Comparison of ENCODE assay signal across 8 cellular contexts in genomic region chr2:172253190-172254052, GRCh38.
DNase-seq lines count a peak whose midpoint lies in the region; ATAC-seq and TF ChIP-seq lines count a peak whose summit lies in the region.

No MANE protein-coding gene starts in this region.

- peak overlapping the region; percentile 97 for H2BK120ac ChIP-seq in IMR-90 (ENCODE audit: low read depth, low read length)

- peak overlapping the region; percentile 21; the same call in 1 of the 2 replicates for H4K5ac ChIP-seq in IMR-90 (ENCODE audit: low read depth, low read length)

- H3K27me3 Mint-ChIP-seq in activated CD8-positive, alpha-beta T cell treated with anti-CD3 and anti-CD28 coated beads for 36 hours, result no peaks in the 10 kb centered on the region

- no peaks in the 10 kb centered on the region for H3K9me3 ChIP-seq in IMR-90 (ENCODE audit: control insufficient read depth, insufficient read depth, low read length)
- H3K9me3 ChIP-seq in esophagus (ENCODE audit: control insufficient read depth in 2 of 2, insufficient read depth in 1 of 2, low read depth in 1 of 2, low read length in 1 of 2), result no peaks in the 10 kb centered on the region

- H3K4me3 ChIP-seq in AG10803 (ENCODE audit: low read length), result no peak overlapping the region
- H3K4me3 ChIP-seq in IMR-90 (ENCODE audit: insufficient read depth, low read depth, low read length), result no peak overlapping the region
- no peak overlapping the region for H3K4me3 ChIP-seq in esophagus (ENCODE audit: low read depth in 1 of 2, low read length in 2 of 2)

- WGBS in IMR-90 (ENCODE audit: extremely low coverage in 2 of 2, insufficient read length in 1 of 2), 2 experiments, result no CpG with 5 or more reads among the region's 16 CpGs
- WGBS in esophagus, 2 donors, result 40 to 42% methylated on average over 16 of the region's 16 CpGs

- no peak for TF ChIP-seq POLR2A in IMR-90 (IDR thresholded peaks at IDR 0.05; ENCODE audit: low read depth, low read length)

- peak overlapping the region; percentile 33 for H3K18ac ChIP-seq in IMR-90 (ENCODE audit: low read depth, low read length)

- H3K27ac ChIP-seq in IMR-90 (ENCODE audit: insufficient read depth, low read length) (peak overlapping the region; percentile 88), esophagus (ENCODE audit: low read depth in 2 of 2, low read length in 1 of 2) (peak overlapping the region; percentile 54 to 69)

- dilution Hi-C loops in IMR-90 (cut with HindIII; ENCODE audit: low sequenced_read_pairs, unreplicated experiment), result no loop called here

- H4K20me1 ChIP-seq in IMR-90 (ENCODE audit: insufficient read depth, low read length), result no peaks in the 10 kb centered on the region

- H3K56ac ChIP-seq in IMR-90 (ENCODE audit: extremely low read depth, insufficient read depth, low read length), result peak overlapping the region; percentile 62

- H3K9me3 Mint-ChIP-seq in activated CD8-positive, alpha-beta T cell treated with anti-CD3 and anti-CD28 coated beads for 36 hours, result no peaks in the 10 kb centered on the region

- H3K14ac ChIP-seq in IMR-90 (replicated peaks; ENCODE audit: low read depth, low read length), result peak overlapping the region; percentile 83

- no peak overlapping the region for H3K4me3 Mint-ChIP-seq in activated CD8-positive, alpha-beta T cell treated with anti-CD3 and anti-CD28 coated beads for 36 hours

- H2AFZ ChIP-seq in IMR-90 (replicated peaks; ENCODE audit: low read length, poor library complexity), result peak overlapping the region; percentile 51

- H3K27me3 ChIP-seq in IMR-90 (ENCODE audit: control insufficient read depth, insufficient read depth, low read length) (no peaks in the 10 kb centered on the region), esophagus (ENCODE audit: control insufficient read depth in 1 of 2, insufficient read depth in 2 of 2, low read length in 2 of 2) (no peaks in the 10 kb centered on the region)

- peak overlapping the region; percentile 91 for H4K91ac ChIP-seq in IMR-90 (ENCODE audit: insufficient read depth, low read depth, low read length)

- ATAC-seq in IMR-90 (ENCODE audit: low read depth), result peak; percentile 81
- peak; percentile 98 for ATAC-seq in activated CD8-positive, alpha-beta T cell treated with anti-CD3 and anti-CD28 coated beads for 36 hours

- H3K79me1 ChIP-seq in IMR-90 (ENCODE audit: low read depth in 1 of 2, low read length in 2 of 2), result peaks cover 0 to 15% of the 10 kb centered on the region in 2 experiments; a peak in 1 of 4 replicates

- H3K4me1 Mint-ChIP-seq in activated CD8-positive, alpha-beta T cell treated with anti-CD3 and anti-CD28 coated beads for 36 hours (ENCODE audit: low read depth), result peaks cover 40% of the 10 kb centered on the region

- H3K36me3 ChIP-seq in IMR-90 (ENCODE audit: control insufficient read depth, insufficient read depth, low read length), result no peaks in the 10 kb centered on the region
- H3K36me3 ChIP-seq in esophagus (ENCODE audit: control insufficient read depth in 2 of 2, insufficient read depth in 2 of 2, low read length in 1 of 2), result no peaks in the 10 kb centered on the region

- peak overlapping the region; percentile 74 to 78 for H4K8ac ChIP-seq in IMR-90 (ENCODE audit: low read depth in 2 of 2, low read length in 2 of 2)

- peak overlapping the region; percentile 70 for H3K27ac Mint-ChIP-seq in activated CD8-positive, alpha-beta T cell treated with anti-CD3 and anti-CD28 coated beads for 36 hours

- peak; percentile 5; the same call in 1 of the 2 replicates for TF ChIP-seq RAD21 in IMR-90 (IDR thresholded peaks at IDR 0.05; ENCODE audit: low read length)

- no TSS peak for BruUV-seq in IMR-90 (replicated peaks; lab: Mats Ljungman, UMichigan)

- intact Hi-C loops in IMR-90 (cut with micrococcal nuclease) (no loop called here), posterior vena cava (cut with DNase I) (no loop called here)
- intact Hi-C loops in activated CD8-positive, alpha-beta T cell treated with anti-CD3 and anti-CD28 coated beads for 36 hours (cut with micrococcal nuclease), result loop anchor here (10.0 kb wide), 1 partner anchor 211 kb away; no protein-coding TSS in a partner anchor

- peak overlapping the region; percentile 99 for H2BK20ac ChIP-seq in IMR-90 (ENCODE audit: low read depth, low read length)

- 0 out of 2 replicates have a peak overlapping the region, but pooled peaks have one; percentile 2 for H3K4me2 ChIP-seq in IMR-90 (ENCODE audit: low read depth, low read length)

- H2BK15ac ChIP-seq in IMR-90 (ENCODE audit: low read depth, low read length), result peak overlapping the region; percentile 78

- H3K4ac ChIP-seq in IMR-90 (ENCODE audit: low read depth, low read length), result peak overlapping the region; percentile 97

- peak overlapping the region; percentile 89 for H2BK5ac ChIP-seq in IMR-90 (ENCODE audit: low read depth, low read length, poor library complexity, severe bottlenecking)

- peaks cover 28% of the 10 kb centered on the region for H3K9me1 ChIP-seq in IMR-90 (ENCODE audit: insufficient read depth, low read length)

- POLR2A ChIA-PET in IMR-90 (lab: Charles Lee; ENCODE audit: unreplicated experiment), result no interaction called here
- POLR2A ChIA-PET in activated CD8-positive, alpha-beta T cell treated with anti-CD3 and anti-CD28 coated beads for 36 hours (lab: Charles Lee), result interaction anchor here (0.9 to 1.2 kb wide), 2 partner anchors 22 to 45 kb away, joined by 3 read pairs; no protein-coding TSS in a partner anchor

- no peak overlapping the region for H3K9ac ChIP-seq in IMR-90 (ENCODE audit: low read depth, low read length)

- H2AK9ac ChIP-seq in IMR-90 (replicated peaks; ENCODE audit: low read depth, low read length, poor library complexity), result peak overlapping the region; percentile 26

- H3K23ac ChIP-seq in IMR-90 (ENCODE audit: low read depth, low read length), result peak overlapping the region; percentile 65

- DNase-seq in AG10803 (ENCODE audit: low read depth) (peak; percentile 100), IMR-90 (peak; percentile 100), posterior vena cava (ENCODE audit: low spot score) (peak; percentile 84), NCI-H128 (lab: John Stamatoyannopoulos, UW; ENCODE audit: unreplicated experiment) (no peak), Ammon's horn (ENCODE audit: low spot score) (no peak), cortex of kidney (lab: John Stamatoyannopoulos, UW) (no peak)
- peak; percentile 94 for DNase-seq in activated CD8-positive, alpha-beta T cell treated with anti-CD3 and anti-CD28 coated beads for 36 hours

- H3K4me1 ChIP-seq in IMR-90 (ENCODE audit: control insufficient read depth, insufficient read depth, low read length) (peaks cover 27% of the 10 kb centered on the region), esophagus (ENCODE audit: control insufficient read depth in 2 of 2, insufficient read depth in 2 of 2, low read length in 1 of 2) (peaks cover 0 to 5% of the 10 kb centered on the region in 2 donors)

- CTCF ChIA-PET in IMR-90 (lab: Yijun Ruan, JAX), result interaction anchor here (0.6 to 1.5 kb wide), 2 partner anchors 34 to 198 kb away, joined by 3 read pairs; no protein-coding TSS in a partner anchor
- CTCF ChIA-PET in activated CD8-positive, alpha-beta T cell treated with anti-CD3 and anti-CD28 coated beads for 36 hours (lab: Charles Lee), result interaction anchor here (0.7 to 2.4 kb wide), 6 partner anchors 10 to 231 kb away, joined by 3 to 14 read pairs (median 4); no protein-coding TSS in a partner anchor

- TF ChIP-seq CTCF in AG10803 (conservative IDR thresholded peaks at IDR 0.05; ENCODE audit: low read length) (no peak), IMR-90 (conservative IDR thresholded peaks at IDR 0.05; ENCODE audit: low read depth, low read length) (no peak)
- TF ChIP-seq CTCF in activated CD8-positive, alpha-beta T cell treated with anti-CD3 and anti-CD28 coated beads for 36 hours (IDR thresholded peaks at IDR 0.05), result no peak

- H2AK5ac ChIP-seq in IMR-90 (ENCODE audit: low read depth, low read length), result peak overlapping the region; percentile 99

- no peaks in the 10 kb centered on the region for H3K36me3 Mint-ChIP-seq in activated CD8-positive, alpha-beta T cell treated with anti-CD3 and anti-CD28 coated beads for 36 hours (ENCODE audit: low read depth)

- in situ Hi-C loops in IMR-90 (cut with MboI; ENCODE audit: low sequenced_read_pairs), result no loop called here

TF ChIP-seq in IMR-90, 13 proteins besides CTCF, POLR2A, EP300 and RAD21 (continues in another document):
- TF ChIP-seq CHD1 (IDR thresholded peaks at IDR 0.05; ENCODE audit: low read depth, low read length), result no peak
- no peak for TF ChIP-seq RFX5 (IDR thresholded peaks at IDR 0.05; ENCODE audit: low read depth, low read length)
- TF ChIP-seq, protein P1, sequence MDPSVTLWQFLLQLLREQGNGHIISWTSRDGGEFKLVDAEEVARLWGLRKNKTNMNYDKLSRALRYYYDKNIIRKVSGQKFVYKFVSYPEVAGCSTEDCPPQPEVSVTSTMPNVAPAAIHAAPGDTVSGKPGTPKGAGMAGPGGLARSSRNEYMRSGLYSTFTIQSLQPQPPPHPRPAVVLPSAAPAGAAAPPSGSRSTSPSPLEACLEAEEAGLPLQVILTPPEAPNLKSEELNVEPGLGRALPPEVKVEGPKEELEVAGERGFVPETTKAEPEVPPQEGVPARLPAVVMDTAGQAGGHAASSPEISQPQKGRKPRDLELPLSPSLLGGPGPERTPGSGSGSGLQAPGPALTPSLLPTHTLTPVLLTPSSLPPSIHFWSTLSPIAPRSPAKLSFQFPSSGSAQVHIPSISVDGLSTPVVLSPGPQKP (IDR thresholded peaks at IDR 0.05; ENCODE audit: borderline replicate concordance, low read depth, low read length), result no peak
- peak; percentile 96 for TF ChIP-seq BHLHE40 (IDR thresholded peaks at IDR 0.05; ENCODE audit: low read depth, low read length)
- no peak for TF ChIP-seq MXI1 (IDR thresholded peaks at IDR 0.05; ENCODE audit: borderline replicate concordance, low read depth, low read length)
- TF ChIP-seq USF2 (IDR thresholded peaks at IDR 0.05; ENCODE audit: low read depth, low read length), result no peak
- TF ChIP-seq CEBPB (IDR thresholded peaks at IDR 0.05; ENCODE audit: low read depth, low read length), result peak; percentile 54; the same call in 1 of the 2 replicates
- no peak; the same call in 1 of the 2 replicates for TF ChIP-seq MAFK (IDR thresholded peaks at IDR 0.05; ENCODE audit: low read depth, low read length)
- TF ChIP-seq SMC3 (IDR thresholded peaks at IDR 0.05; ENCODE audit: low read depth, low read length), result peak; percentile 15; the same call in 1 of the 2 replicates
- peak; percentile 36; the same call in 1 of the 2 replicates for TF ChIP-seq MAZ (IDR thresholded peaks at IDR 0.05; ENCODE audit: borderline replicate concordance, low read depth, low read length)
- peak; percentile 33; the same call in 1 of the 2 replicates for TF ChIP-seq NFE2L2 (IDR thresholded peaks at IDR 0.05; ENCODE audit: low read depth, low read length)
- peak; percentile 87 for TF ChIP-seq RCOR1 (IDR thresholded peaks at IDR 0.05; ENCODE audit: insufficient replicate concordance, low read length)

Comparison
In these comparisons a context has a peak if more than half of its experiments do, and no peak if none do; other contexts are left out.
1. DNase-seq: peak in AG10803 (single experiment), IMR-90 (single experiment), activated CD8-positive, alpha-beta T cell treated with anti-CD3 and anti-CD28 coated beads for 36 hours (single experiment) and posterior vena cava (single experiment); none in NCI-H128 (single experiment), Ammon's horn (single experiment) and cortex of kidney (single experiment).